In the genomic region with DNA sequence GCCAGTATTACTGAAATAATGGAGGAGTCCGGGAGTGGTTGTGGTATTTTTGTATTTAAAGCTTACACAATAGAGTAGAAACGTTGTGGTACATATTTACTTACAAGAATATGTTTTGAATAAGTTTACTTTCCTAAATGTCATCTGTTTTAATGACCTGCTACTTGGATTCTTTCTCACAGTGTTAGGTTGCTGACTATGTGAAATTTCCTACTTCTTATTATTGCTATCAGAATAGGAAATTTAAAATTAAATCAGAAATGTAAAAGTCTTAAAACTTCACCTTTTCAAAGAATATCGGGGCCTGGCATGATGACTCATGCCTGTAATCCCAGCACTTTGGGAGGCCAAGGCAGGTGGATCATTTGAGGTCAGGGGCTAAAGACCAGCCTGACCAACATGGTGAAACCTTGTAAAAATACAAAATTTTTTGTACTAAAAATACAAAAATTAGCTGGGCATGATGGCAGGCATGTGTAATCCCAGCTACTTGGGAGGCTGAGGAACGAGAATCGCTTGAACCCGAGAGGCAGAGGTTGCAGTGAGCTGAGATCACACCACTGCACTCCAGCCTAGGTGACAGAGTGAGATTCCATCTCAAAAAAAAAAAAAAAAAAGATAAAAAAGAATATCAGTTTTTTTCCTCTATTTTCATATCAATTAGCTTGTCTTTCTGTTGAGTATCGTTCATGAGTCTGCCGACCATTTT, we compare ENCODE assay signal across 8 cellular contexts.
DNase-seq lines count a peak whose midpoint lies in the region; ATAC-seq, FAIRE-seq and TF ChIP-seq lines count a peak whose summit lies in the region.

No MANE protein-coding gene starts in this region.

- H3K14ac ChIP-seq in H1 (ENCODE audit: insufficient read length), result no peak overlapping the region

- no peaks in the 10 kb centered on the region for H3K9me3 ChIP-seq in Panc1 (ENCODE audit: control insufficient read depth, insufficient read depth, low read depth, low read length)
- H3K9me3 ChIP-seq in H1 (ENCODE audit: insufficient read depth in 2 of 2, low read depth in 1 of 2, low read length in 1 of 2), result no peaks in the 10 kb centered on the region

- no peak for TF ChIP-seq POLR2A in H1 (IDR thresholded peaks at IDR 0.05; ENCODE audit: control extremely low read depth in 1 of 2, low read depth in 2 of 2, low read length in 2 of 2)

- H3K36me3 ChIP-seq in Panc1 (ENCODE audit: control insufficient read depth, insufficient read depth, low read length) (peaks cover 3% of the 10 kb centered on the region; the same call in 1 of the 2 replicates), H1 (ENCODE audit: control insufficient read depth in 2 of 4, insufficient read depth in 4 of 4, low read length in 3 of 4) (no peaks in the 10 kb centered on the region)

- TF ChIP-seq CTCF in Panc1 (IDR thresholded peaks at IDR 0.05) (no peak), H1 (IDR thresholded peaks at IDR 0.05; ENCODE audit: control extremely low read depth in 1 of 3, insufficient read depth in 1 of 3, low read depth in 1 of 3, low read length in 3 of 3) (no peak)

- H3K56ac ChIP-seq in H1 (replicated peaks; ENCODE audit: insufficient read length, low read depth, low read length), result no peak overlapping the region

- intact Hi-C loops in Panc1 (cut with micrococcal nuclease; ENCODE audit: unreplicated experiment), result no loop called here

- H3K4me3 ChIP-seq in Panc1 (ENCODE audit: low read depth in 2 of 2, low read length in 2 of 2) (no peak overlapping the region), H1 (ENCODE audit: extremely low read depth in 1 of 4, insufficient read depth in 2 of 4, low read depth in 3 of 4, low read length in 4 of 4) (no peak overlapping the region)

- H3K4me1 ChIP-seq in Panc1 (ENCODE audit: control insufficient read depth, insufficient read depth, low read length) (peaks cover 69% of the 10 kb centered on the region), H1 (replicated peaks in 1 of 4; ENCODE audit: control insufficient read depth in 3 of 4, insufficient read depth in 4 of 4, low read length in 3 of 4) (peaks cover 2 to 13% (median 11%) of the 10 kb centered on the region in 4 experiments; a peak in 4 of 7 replicates)

- no peak overlapping the region for H2BK120ac ChIP-seq in H1 (replicated peaks; ENCODE audit: low read depth, low read length)

- H3K79me2 ChIP-seq in H1 (ENCODE audit: control insufficient read depth in 1 of 2, insufficient read depth in 2 of 2, low read length in 2 of 2), result no peaks in the 10 kb centered on the region

- no peak overlapping the region for H4K8ac ChIP-seq in H1 (ENCODE audit: extremely low read depth, insufficient read depth, low read length)

- ATAC-seq in Panc1 (no peak), HG02885 (IDR thresholded peaks at IDR 0.05; ENCODE audit: poor library complexity, unreplicated experiment) (no peak)

- DNase-seq in GF-D8 (lab: John Stamatoyannopoulos, UW), result peak; percentile 26
- DNase-seq in Panc1 (ENCODE audit: low read depth, low spot score), result no peak
- no peak for DNase-seq in H1 (ENCODE audit: low read depth in 1 of 2, low spot score in 2 of 2)
- peak; percentile 60 for DNase-seq in renal cortical epithelial cell (ENCODE audit: low read depth)
- no peak for DNase-seq in nucleus accumbens (lab: John Stamatoyannopoulos, UW)
- no peak for DNase-seq in hypothalamus (lab: John Stamatoyannopoulos, UW)
- no peak for DNase-seq in epidermal melanocyte (ENCODE audit: insufficient read length, low spot score)

- no peaks in the 10 kb centered on the region for H4K20me1 ChIP-seq in H1 (replicated peaks in 1 of 2; ENCODE audit: control insufficient read depth in 1 of 2, insufficient read depth in 2 of 2, low read length in 2 of 2)

- no peak overlapping the region for H3K9ac ChIP-seq in H1 (replicated peaks in 1 of 4; ENCODE audit: extremely low read depth in 1 of 4, low read depth in 3 of 4, low read length in 3 of 4)

- H2BK5ac ChIP-seq in H1 (ENCODE audit: low read depth, low read length), result no peak overlapping the region

- CTCF ChIA-PET in Panc1 (lab: Charles Lee), result interaction anchor here (0.7 to 1.2 kb wide), 2 partner anchors 32 to 34 kb away, joined by 3 to 7 read pairs; no protein-coding TSS in a partner anchor
- CTCF ChIA-PET in H1 (lab: Charles Lee; ENCODE audit: partially characterized antibody), result interaction anchor here (1.1 kb wide), 1 partner anchor 68 kb away, joined by 3 read pairs; no protein-coding TSS in a partner anchor

- no peak overlapping the region for H2BK12ac ChIP-seq in H1 (ENCODE audit: low read depth, low read length)

- no peak overlapping the region for H2BK20ac ChIP-seq in H1 (ENCODE audit: low read length)

- peak overlapping the region; percentile 100 for H3K27ac ChIP-seq in Panc1 (ENCODE audit: low read length)
- H3K27ac ChIP-seq in H1 (ENCODE audit: low read depth, low read length), result no peak overlapping the region

- no TSS peak for BruUV-seq in Panc1 (replicated peaks; lab: Mats Ljungman, UMichigan)

- no peak overlapping the region for H2AFZ ChIP-seq in H1 (ENCODE audit: low read length)

- H3K4ac ChIP-seq in H1 (replicated peaks; ENCODE audit: insufficient read length, low read depth, low read length), result no peak overlapping the region

- FAIRE-seq in H1 (lab: Jason Lieb, UNC), result no peak

- TF ChIP-seq RAD21 in H1 (IDR thresholded peaks at IDR 0.05 in 1 of 2, conservative IDR thresholded peaks at IDR 0.05 in 1 of 2; ENCODE audit: low read depth in 2 of 2, low read length in 2 of 2), result no peak

- no peaks in the 10 kb centered on the region for H3K23me2 ChIP-seq in H1 (ENCODE audit: low read depth, low read length)

- no peak overlapping the region for H2BK15ac ChIP-seq in H1 (ENCODE audit: low read length)

- in situ Hi-C loops in Panc1 (cut with HindIII; ENCODE audit: low pct_unique_long_range_greater_than_20kb, low sequenced_read_pairs), result no loop called here

- H3K18ac ChIP-seq in H1 (ENCODE audit: extremely low read depth, low read length), result no peak overlapping the region

- H3K27me3 ChIP-seq in Panc1 (ENCODE audit: control insufficient read depth, insufficient read depth, low read length), result no peaks in the 10 kb centered on the region
- H3K27me3 ChIP-seq in H1 (replicated peaks in 1 of 4; ENCODE audit: control insufficient read depth in 3 of 4, extremely low read depth in 1 of 4, insufficient read depth in 3 of 4, low read length in 3 of 4), result no peaks in the 10 kb centered on the region

- WGBS in H1 (ENCODE audit: extremely low coverage in 1 of 2, insufficient coverage in 1 of 2, insufficient read length in 1 of 2, insufficient replicate concordance in 2 of 2, low coverage in 1 of 2, low lambda C conversion rate in 2 of 2, missing lambda C conversion rate in 1 of 2), 2 experiments, result 87% methylated on average over 8 of the region's 8 CpGs; no CpG with 5 or more reads in 1 of the 2 experiments

- no peak for TF ChIP-seq EP300 in H1 (IDR thresholded peaks at IDR 0.05; ENCODE audit: borderline replicate concordance in 1 of 2, low read depth in 2 of 2, low read length in 2 of 2)

- no peak overlapping the region for H3K4me2 ChIP-seq in H1 (ENCODE audit: insufficient read depth in 1 of 2, low read depth in 2 of 2, low read length in 2 of 2)

- POLR2A ChIA-PET in Panc1 (lab: Charles Lee) (interaction anchor here (0.6 to 4.5 kb wide), 6 partner anchors 19 to 78 kb away, joined by 5 to 34 read pairs (median 6); a partner anchor contains a TSS), H1 (lab: Charles Lee; ENCODE audit: partially characterized antibody) (interaction anchor here (0.7 to 1.2 kb wide), 2 partner anchors 32 to 52 kb away, joined by 3 read pairs; no protein-coding TSS in a partner anchor)

- H4K5ac ChIP-seq in H1 (ENCODE audit: insufficient read length, low read depth, low read length), result no peak overlapping the region

- no peak overlapping the region for H4K91ac ChIP-seq in H1 (replicated peaks; ENCODE audit: insufficient read length, low read length)

- H3K23ac ChIP-seq in H1 (ENCODE audit: insufficient read length), result no peak overlapping the region

- no peak overlapping the region for H2AK5ac ChIP-seq in H1 (ENCODE audit: low read depth, low read length)

- H3K79me1 ChIP-seq in H1 (ENCODE audit: low read depth, low read length), result no peaks in the 10 kb centered on the region

TF ChIP-seq in H1, 55 proteins besides CTCF, POLR2A, EP300 and RAD21:
- TF ChIP-seq SP1 (IDR thresholded peaks at IDR 0.05; ENCODE audit: low read depth, low read length) (no peak), BACH1 (IDR thresholded peaks at IDR 0.05; ENCODE audit: low read length) (no peak), ASH2L (IDR thresholded peaks at IDR 0.05; ENCODE audit: low read length) (no peak), EGR1 (IDR thresholded peaks at IDR 0.05; ENCODE audit: borderline replicate concordance, low read depth, low read length) (no peak), JUND (IDR thresholded peaks at IDR 0.05; ENCODE audit: low read length) (0 out of 2 replicates have a peak, but pooled peaks have one; percentile 53)

Comparison
In these comparisons a context has a peak if more than half of its experiments do, and no peak if none do; other contexts are left out.
1. DNase-seq: peak in GF-D8 (single experiment) and renal cortical epithelial cell (single experiment); none in Panc1 (single experiment), H1 (0 of 2), nucleus accumbens (0 of 56), hypothalamus (0 of 51) and epidermal melanocyte (single experiment).